In genomic region chr1:244242446-244242845, GRCh38 we compare ENCODE assay signal across 20 cellular contexts.
DNase-seq lines count a peak whose midpoint lies in the region; ATAC-seq and TF ChIP-seq lines count a peak whose summit lies in the region.
"Had no signal": no experiment of that assay in that cellular context is flagged by ENCODE, and none has a peak within 500 bp of the region (broad histone marks: within the 10 kb centered on the region; RNA-seq: fewer than 3 reads in every experiment).

No MANE protein-coding gene starts in this region.

- no peak overlapping the region for H3K27ac Mint-ChIP-seq in activated T-helper 17 cell treated with anti-CD3 and anti-CD28 coated beads, Interleukin-2, amount 50 U/mL, for 72 hours
- H3K27ac Mint-ChIP-seq: progenitor cell of endocrine pancreas; stimulated activated naive CD8-positive, alpha-beta T cell treated with anti-CD3 and anti-CD28 coated beads, Interleukin-15, Interleukin-2, amounts not matched to agents 100 ng/mL and 50 ng/mL, for 24 hours had no signal

- H3K36me3 Mint-ChIP-seq in activated T-helper 17 cell treated with anti-CD3 and anti-CD28 coated beads, Interleukin-2, amount 50 U/mL, for 72 hours (ENCODE audit: low read depth): no peaks in the 10 kb centered on the region

- ATAC-seq in GM18870 (IDR thresholded peaks at IDR 0.05; ENCODE audit: unreplicated experiment) (peak; percentile 47), HG02588 (IDR thresholded peaks at IDR 0.05; ENCODE audit: unreplicated experiment) (peak; percentile 59), GM21717 (IDR thresholded peaks at IDR 0.05; ENCODE audit: unreplicated experiment) (no peak)
- ATAC-seq in activated T-helper 17 cell treated with anti-CD3 and anti-CD28 coated beads, Interleukin-2, amount 50 U/mL, for 72 hours (replicated peaks): peak; percentile 32
- ATAC-seq: left cardiac atrium had no signal

- TF ChIP-seq POLR2A in erythroblast (IDR thresholded peaks at IDR 0.05; ENCODE audit: low read length): no peak

- no peaks in the 10 kb centered on the region for H3K9me3 Mint-ChIP-seq in activated T-helper 17 cell treated with anti-CD3 and anti-CD28 coated beads, Interleukin-2, amount 50 U/mL, for 72 hours
- H3K9me3 Mint-ChIP-seq: stimulated activated naive CD8-positive, alpha-beta T cell treated with anti-CD3 and anti-CD28 coated beads, Interleukin-15, Interleukin-2, amounts not matched to agents 100 ng/mL and 50 ng/mL, for 24 hours had no signal

- H3K27ac ChIP-seq in coronary artery: no peak overlapping the region
- H3K27ac ChIP-seq: dorsolateral prefrontal cortex, PC-9, spleen, vagina had no signal

- H3K27me3 Mint-ChIP-seq in activated T-helper 17 cell treated with anti-CD3 and anti-CD28 coated beads, Interleukin-2, amount 50 U/mL, for 72 hours: peaks cover 12% of the 10 kb centered on the region
- H3K27me3 Mint-ChIP-seq: progenitor cell of endocrine pancreas had no signal

- no peak for TF ChIP-seq CTCF in GM12865 (IDR thresholded peaks at IDR 0.05; ENCODE audit: insufficient read depth, low read depth, low read length, missing control alignments)
- TF ChIP-seq CTCF in coronary artery (IDR thresholded peaks at IDR 0.05): no peak

- H3K4me3 ChIP-seq in GM12865 (ENCODE audit: low read depth, low read length) (no peak overlapping the region), coronary artery (no peak overlapping the region)
- H3K4me3 ChIP-seq: dorsolateral prefrontal cortex, PC-9, spleen, vagina had no signal

- no peak overlapping the region for H3K4me3 Mint-ChIP-seq in activated T-helper 17 cell treated with anti-CD3 and anti-CD28 coated beads, Interleukin-2, amount 50 U/mL, for 72 hours
- H3K4me3 Mint-ChIP-seq: stimulated activated naive CD8-positive, alpha-beta T cell treated with anti-CD3 and anti-CD28 coated beads, Interleukin-15, Interleukin-2, amounts not matched to agents 100 ng/mL and 50 ng/mL, for 24 hours had no signal

- H3K4me1 Mint-ChIP-seq in activated T-helper 17 cell treated with anti-CD3 and anti-CD28 coated beads, Interleukin-2, amount 50 U/mL, for 72 hours: peaks cover 16% of the 10 kb centered on the region

- DNase-seq in GM12865 (ENCODE audit: low read depth) (peak; percentile 37), erythroblast (lab: John Stamatoyannopoulos, UW) (no peak), GOT3 (lab: John Stamatoyannopoulos, UW) (no peak), coronary artery (ENCODE audit: low spot score) (no peak)
- DNase-seq: activated gamma-delta T cell treated with Interleukin-2 at 50 U/mL for 16 hours, AML-193, dorsolateral prefrontal cortex, H7, left cardiac atrium, NCI-H1694, NCI-H510A, PC-9, spleen had no signal
